In the genomic region with DNA sequence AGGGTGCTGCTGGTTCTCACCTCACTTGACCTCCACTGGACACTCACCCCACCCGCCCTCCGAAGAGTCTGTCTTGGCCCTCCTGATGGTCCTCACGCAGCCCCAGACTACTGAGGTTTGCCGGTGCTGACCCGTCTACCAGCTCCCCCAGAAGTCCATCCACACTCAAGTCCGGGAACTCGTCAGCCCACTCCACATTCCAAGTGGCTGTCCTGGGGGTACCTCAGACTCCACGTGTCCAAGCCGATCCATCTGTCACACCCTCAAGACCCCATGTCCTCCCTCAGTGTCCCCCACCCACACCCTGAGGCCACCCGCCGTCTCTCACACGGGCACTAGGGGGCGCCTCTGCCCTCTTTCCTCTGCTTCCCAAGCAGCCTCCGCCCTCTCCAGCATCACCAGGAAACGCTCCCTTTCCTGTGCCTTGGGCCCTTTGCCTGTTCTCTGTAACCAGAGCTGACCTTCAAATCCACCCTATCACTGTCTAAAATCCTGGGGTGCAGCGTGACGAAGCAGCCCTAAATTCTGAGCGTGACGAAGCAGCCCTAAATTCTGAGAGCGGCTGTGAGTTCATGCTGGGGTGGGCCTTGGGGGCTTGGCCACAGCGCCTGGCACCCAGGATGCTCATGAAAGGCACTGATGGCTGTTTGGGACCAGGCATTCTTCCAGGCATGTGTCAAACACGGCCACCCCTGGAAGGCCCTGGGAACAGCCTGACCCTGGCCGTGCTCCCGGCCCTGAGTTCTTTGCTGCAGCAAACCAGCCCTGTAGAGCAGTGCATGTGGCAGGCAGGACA, we compare ENCODE assay signal across 8 cellular contexts.
DNase-seq lines count a peak whose midpoint lies in the region; TF ChIP-seq lines count a peak whose summit lies in the region.

No MANE protein-coding gene starts in this region.

- DNase-seq in GM03348 (ENCODE audit: low spot score) (peak; percentile 89), NCI-H526 (lab: John Stamatoyannopoulos, UW) (peak; percentile 19 to 55), amygdala (lab: John Stamatoyannopoulos, UW) (peak in 34 of 56 donors; percentile 4 to 64 (median 34)), hypothalamus (lab: John Stamatoyannopoulos, UW) (peak in 26 of 51 donors; percentile 3 to 57 (median 19)), NCI-H128 (lab: John Stamatoyannopoulos, UW; ENCODE audit: unreplicated experiment) (no peak), dedifferentiated amniotic fluid mesenchymal stem cell (ENCODE audit: extremely low spot score) (no peak)
- peak; percentile 6 to 25 (median 8) for DNase-seq in stimulated activated CD4-positive, alpha-beta T cell treated with anti-CD3 and anti-CD28 coated beads, TNF-alpha, amount 100 ng/mL, for 48 hours (ENCODE audit: low read depth in 3 of 3)

- peak; percentile 83 for TF ChIP-seq CTCF in 22Rv1 (IDR thresholded peaks at IDR 0.05)

- H3K27ac ChIP-seq in 22Rv1, result no peak overlapping the region

Comparison
In these comparisons a context has a peak if more than half of its experiments do, and no peak if none do; other contexts are left out.
1. DNase-seq: peak in GM03348 (single experiment), NCI-H526 (2 of 2), amygdala (34 of 56), hypothalamus (26 of 51) and stimulated activated CD4-positive, alpha-beta T cell treated with anti-CD3 and anti-CD28 coated beads, TNF-alpha, amount 100 ng/mL, for 48 hours (3 of 3); none in NCI-H128 (single experiment) and dedifferentiated amniotic fluid mesenchymal stem cell (single experiment).